In the genomic region with DNA sequence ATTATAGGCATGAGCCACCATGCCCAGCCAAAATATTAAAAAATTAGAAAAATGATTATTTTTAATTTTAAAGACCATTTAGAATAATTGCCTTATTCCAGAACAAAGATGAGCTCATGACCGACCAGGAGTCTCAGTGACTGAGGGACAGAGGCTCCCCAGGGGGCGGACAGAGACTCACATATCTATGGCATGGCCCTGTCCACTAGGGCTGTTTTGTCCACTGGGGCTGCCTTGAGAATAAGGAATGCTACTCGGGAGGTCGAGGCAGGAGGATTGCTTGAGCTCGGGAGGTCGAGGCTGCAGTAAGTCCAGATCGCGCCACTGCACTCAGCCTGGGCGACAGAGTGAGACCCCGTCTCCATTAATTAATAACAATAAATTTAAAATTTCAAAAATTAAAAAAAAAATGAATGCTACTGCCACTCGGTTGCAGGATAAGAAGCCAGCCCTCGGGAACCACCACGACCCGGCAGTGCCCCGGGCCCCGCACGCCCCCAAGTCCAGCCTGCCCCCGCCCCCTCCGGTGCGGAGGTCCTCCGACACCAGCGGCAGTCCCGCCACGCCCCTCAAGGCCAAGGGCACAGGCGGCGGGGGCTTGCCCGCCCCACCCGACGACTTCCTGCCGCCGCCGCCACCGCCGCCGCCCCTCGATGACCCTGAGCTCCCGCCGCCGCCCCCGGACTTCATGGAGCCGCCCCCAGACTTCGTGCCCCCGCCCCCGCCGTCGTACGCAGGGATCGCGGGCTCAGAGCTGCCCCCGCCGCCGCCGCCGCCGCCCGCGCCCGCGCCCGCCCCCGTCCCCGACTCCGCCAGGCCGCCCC, we compare ENCODE assay signal across 11 cellular contexts.
A peak's percentile ranks its signal among the peaks of the same experiment; 100 is the strongest.
DNase-seq lines count a peak whose midpoint lies in the region; ATAC-seq, FAIRE-seq and TF ChIP-seq lines count a peak whose summit lies in the region.
"Had no signal": no experiment of that assay in that cellular context is flagged by ENCODE, and none has a peak within 500 bp of the region (broad histone marks: within the 10 kb centered on the region; RNA-seq: fewer than 3 reads in every experiment).

No MANE protein-coding gene starts in this region.

- H3K9me3 ChIP-seq in cardiac muscle cell (ENCODE audit: low read depth), result no peaks in the 10 kb centered on the region

- no peak overlapping the region for H3K27ac Mint-ChIP-seq in endothelial cell (ENCODE audit: unreplicated experiment)
- no peak overlapping the region for H3K27ac Mint-ChIP-seq in mesothelial cell of epicardium
- H3K27ac Mint-ChIP-seq: activated naive CD4-positive, alpha-beta T cell treated with anti-CD3 and anti-CD28 coated beads, Interleukin-2, amount 10 ng/mL, durations not matched to agents 7 days and 5 days had no signal

- H3K4me3 ChIP-seq in cardiac muscle cell, result peak overlapping the region; percentile 45

- no peak overlapping the region for H3K27ac ChIP-seq in cardiac muscle cell

- DNase-seq in cardiac muscle cell (ENCODE audit: low read depth in 1 of 2, low spot score in 1 of 2), result peak; percentile 2 to 52
- DNase-seq in Right ventricle myocardium superior, result no peak
- no peak for DNase-seq in endothelial cell (ENCODE audit: low spot score)
- DNase-seq in mesothelial cell of epicardium (ENCODE audit: low spot score in 2 of 2, unreplicated experiment in 2 of 2), result peak in 1 of 2 experiments; percentile 46
- peak; percentile 65 for DNase-seq in urothelium cell line (ENCODE audit: low spot score)
- no peak for DNase-seq in stimulated activated CD4-positive, alpha-beta T cell treated with anti-CD3 and anti-CD28 coated beads, Interleukin-2, amount 100 ng/mL, for 24 hours
- DNase-seq in superior temporal gyrus (ENCODE audit: extremely low spot score), result no peak
- DNase-seq: activated naive CD4-positive, alpha-beta T cell treated with anti-CD3 and anti-CD28 coated beads, Interleukin-2, amount 10 ng/mL, durations not matched to agents 7 days and 5 days; C1 segment of cervical spinal cord; NCI-H524 treated with DMSO at 0.1 percent for 48 hours had no signal

- peak overlapping the region; percentile 83 for H3K4me3 Mint-ChIP-seq in endothelial cell (ENCODE audit: unreplicated experiment)
- H3K4me3 Mint-ChIP-seq in mesothelial cell of epicardium, result peak overlapping the region; percentile 70
- H3K4me3 Mint-ChIP-seq: activated naive CD4-positive, alpha-beta T cell treated with anti-CD3 and anti-CD28 coated beads, Interleukin-2, amount 10 ng/mL, durations not matched to agents 7 days and 5 days had no signal

- FAIRE-seq in urothelium cell line (lab: Jason Lieb, UNC), result no peak

- H3K27me3 Mint-ChIP-seq in endothelial cell (ENCODE audit: unreplicated experiment), result no peaks in the 10 kb centered on the region
- peaks cover 14% of the 10 kb centered on the region for H3K27me3 Mint-ChIP-seq in mesothelial cell of epicardium (ENCODE audit: low read depth)
- H3K27me3 Mint-ChIP-seq: activated naive CD4-positive, alpha-beta T cell treated with anti-CD3 and anti-CD28 coated beads, Interleukin-2, amount 10 ng/mL, durations not matched to agents 7 days and 5 days had no signal

- intact Hi-C loops in Right ventricle myocardium superior (cut with DNase I), result no loop called here

- H3K36me3 ChIP-seq in cardiac muscle cell, result no peaks in the 10 kb centered on the region

- no peak for TF ChIP-seq CTCF in cardiac muscle cell (IDR thresholded peaks at IDR 0.05; ENCODE audit: low read depth, low read length)
- TF ChIP-seq CTCF in endothelial cell (IDR thresholded peaks at IDR 0.05; ENCODE audit: unreplicated experiment), result no peak
- no peak for TF ChIP-seq CTCF in mesothelial cell of epicardium (IDR thresholded peaks at IDR 0.05; ENCODE audit: unreplicated experiment)

- H3K36me3 Mint-ChIP-seq in endothelial cell (ENCODE audit: low read depth, unreplicated experiment) (no peaks in the 10 kb centered on the region), mesothelial cell of epicardium (no peaks in the 10 kb centered on the region)

- ATAC-seq in Right ventricle myocardium superior (ENCODE audit: poor library complexity) (no peak), GM19351 (IDR thresholded peaks at IDR 0.05; ENCODE audit: unreplicated experiment) (no peak)

- no peaks in the 10 kb centered on the region for H3K9me3 Mint-ChIP-seq in endothelial cell (ENCODE audit: unreplicated experiment)
- H3K9me3 Mint-ChIP-seq in mesothelial cell of epicardium, result peaks cover 10% of the 10 kb centered on the region

- H3K27me3 ChIP-seq in cardiac muscle cell, result peaks cover 67% of the 10 kb centered on the region

- H3K4me1 Mint-ChIP-seq in endothelial cell (ENCODE audit: unreplicated experiment), result no peaks in the 10 kb centered on the region
- H3K4me1 Mint-ChIP-seq in mesothelial cell of epicardium, result peaks cover 5% of the 10 kb centered on the region
- H3K4me1 Mint-ChIP-seq: activated naive CD4-positive, alpha-beta T cell treated with anti-CD3 and anti-CD28 coated beads, Interleukin-2, amount 10 ng/mL, durations not matched to agents 7 days and 5 days had no signal

- no peaks in the 10 kb centered on the region for H3K4me1 ChIP-seq in cardiac muscle cell (ENCODE audit: low read depth)

Comparison
In these comparisons a context has a peak if more than half of its experiments do, and no peak if none do; other contexts are left out.
1. DNase-seq: peak in cardiac muscle cell (2 of 2) and urothelium cell line (single experiment); none in Right ventricle myocardium superior (single experiment), endothelial cell (single experiment), stimulated activated CD4-positive, alpha-beta T cell treated with anti-CD3 and anti-CD28 coated beads, Interleukin-2, amount 100 ng/mL, for 24 hours (0 of 2) and superior temporal gyrus (single experiment).